ENCODE assay signal across 1 cellular context in genomic region chr18:3654442-3655253, GRCh38.
TF ChIP-seq lines count a peak whose summit lies in the region.

No MANE protein-coding gene starts in this region.

TF ChIP-seq in K562, 482 proteins besides CTCF, POLR2A, EP300 and RAD21 (continued from another document):
- TF ChIP-seq ZBTB7A (IDR thresholded peaks at IDR 0.05; ENCODE audit: borderline replicate concordance, control insufficient read depth, low read depth, low read length) (0 out of 2 replicates have a peak, but pooled peaks have one; percentile 31), ARID3A (IDR thresholded peaks at IDR 0.05; ENCODE audit: borderline replicate concordance, low read depth, low read length) (0 out of 2 replicates have a peak, but pooled peaks have one; percentile 9), NFIX (CRISPR knock-in tag; IDR thresholded peaks at IDR 0.05; ENCODE audit: low read depth) (0 out of 2 replicates have a peak, but pooled peaks have one; percentile 10), KHSRP (IDR thresholded peaks at IDR 0.05) (no peak), L3MBTL2 (IDR thresholded peaks at IDR 0.05) (no peak), PCBP1 (IDR thresholded peaks at IDR 0.05; ENCODE audit: low read depth, low read length, poor library complexity, severe bottlenecking) (no peak)
